Comparison of ENCODE assay signal across 6 cellular contexts in the genomic region with DNA sequence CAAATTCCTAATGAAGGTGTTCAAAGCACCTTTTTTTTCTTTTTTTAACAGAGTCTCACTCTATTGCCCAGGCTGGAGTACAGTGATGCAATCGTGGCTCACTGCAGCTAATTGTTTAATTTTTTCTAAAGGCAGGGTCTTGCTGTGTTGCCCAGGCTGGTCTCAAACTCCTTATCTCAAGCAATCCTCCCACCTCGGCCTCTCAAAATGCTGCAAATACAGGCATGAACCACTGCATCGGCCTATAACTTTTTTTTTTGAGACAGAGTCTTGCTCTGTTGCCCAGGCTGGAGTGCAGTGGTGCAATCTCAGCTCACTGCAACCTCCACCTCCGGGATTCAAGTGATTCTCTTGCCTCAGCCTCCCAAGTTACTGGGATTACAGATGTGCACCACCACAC.
DNase-seq lines count a peak whose midpoint lies in the region; ATAC-seq, FAIRE-seq and TF ChIP-seq lines count a peak whose summit lies in the region.
"Not testable (repeated sequence)": the region's sequence is repeated elsewhere in the genome, so short reads cannot be mapped to it uniquely, and the experiment has no call there.

No MANE protein-coding gene starts in this region.

- TF ChIP-seq RAD21 in HepG2 (CRISPR knock-in tag; IDR thresholded peaks at IDR 0.05), result not testable (repeated sequence)

- not testable (repeated sequence) for H3K4me1 Mint-ChIP-seq in WTC11
- H3K4me1 Mint-ChIP-seq in neural progenitor cell, result peaks cover 60% of the 10 kb centered on the region

- POLR2A ChIA-PET in HEK293 (lab: Yijun Ruan, JAX), result interaction anchor here (0.6 kb wide), 2 partner anchors 17 to 177 kb away, joined by 3 to 4 read pairs; no protein-coding TSS in a partner anchor
- POLR2A ChIA-PET in OCI-LY7 (lab: Charles Lee), result interaction anchor here (0.8 kb wide), 1 partner anchor 13 kb away, joined by 3 read pairs; no protein-coding TSS in a partner anchor
- POLR2A ChIA-PET in WTC11 (lab: Charles Lee); endothelial cell of umbilical vein (lab: Charles Lee): not testable (repeated sequence)
- POLR2A ChIA-PET in HepG2 (lab: Yijun Ruan, JAX), result interaction anchor here (1.0 kb wide), 1 partner anchor 55 kb away, joined by 3 read pairs; no protein-coding TSS in a partner anchor

- in situ Hi-C loops in HepG2 (cut with HindIII; ENCODE audit: extremely low pct_ligation_motif_present, low pct_unique_long_range_greater_than_20kb), result loop anchor here (10.0 kb wide), 1 partner anchor 156 kb away; no protein-coding TSS in a partner anchor

- CTCF ChIA-PET in HEK293 (lab: Yijun Ruan, JAX); OCI-LY7 (lab: Charles Lee; ENCODE audit: unreplicated experiment); HepG2 (lab: Yijun Ruan, JAX; ENCODE audit: low intra/inter-chr PET ratio, low total read pairs): not testable (repeated sequence)
- CTCF ChIA-PET in WTC11 (lab: Charles Lee) (interaction anchor here (0.7 kb wide), 1 partner anchor 1916 kb away, joined by 3 read pairs; no protein-coding TSS in a partner anchor), endothelial cell of umbilical vein (lab: Charles Lee) (interaction anchor here (1.1 kb wide), 1 partner anchor 12 kb away, joined by 5 read pairs; no protein-coding TSS in a partner anchor)

- not testable (repeated sequence) for H3K27ac Mint-ChIP-seq in WTC11
- peak overlapping the region; percentile 86 for H3K27ac Mint-ChIP-seq in neural progenitor cell

- H3K36me3 ChIP-seq in HEK293 (ENCODE audit: control insufficient read depth in 2 of 2, insufficient read depth in 1 of 2, low read length in 2 of 2); OCI-LY7 (ENCODE audit: insufficient read depth, low read length); endothelial cell of umbilical vein (ENCODE audit: control insufficient read depth in 2 of 2, extremely low read depth in 1 of 2, insufficient read depth in 2 of 2, low read length in 2 of 2); HepG2 (replicated peaks in 1 of 2; ENCODE audit: control insufficient read depth in 1 of 2, insufficient read depth in 2 of 2, low read length in 2 of 2); neural progenitor cell: not testable (repeated sequence)

- not testable (repeated sequence) for H3K36me3 Mint-ChIP-seq in WTC11, neural progenitor cell

- not testable (repeated sequence) for ATAC-seq in WTC11, HepG2

- not testable (repeated sequence) for H3K9me3 ChIP-seq in HEK293 (ENCODE audit: control insufficient read depth, insufficient read depth, low read depth, low read length); OCI-LY7 (ENCODE audit: low read length); endothelial cell of umbilical vein (replicated peaks; ENCODE audit: control insufficient read depth, insufficient read depth, low read length); HepG2 (ENCODE audit: low read length); neural progenitor cell (ENCODE audit: low read depth)

- intact Hi-C loops in OCI-LY7 (cut with micrococcal nuclease; ENCODE audit: unreplicated experiment); endothelial cell of umbilical vein (cut with micrococcal nuclease); HepG2 (cut with micrococcal nuclease; ENCODE audit: unreplicated experiment): not testable (repeated sequence)

- TF ChIP-seq EP300 in HepG2 (IDR thresholded peaks at IDR 0.05; ENCODE audit: low read depth in 2 of 2, low read length in 2 of 2); HepG2 (CRISPR knock-in tag; IDR thresholded peaks at IDR 0.05; ENCODE audit: borderline replicate concordance): not testable (repeated sequence)

- not testable (repeated sequence) for H3K4me2 ChIP-seq in OCI-LY7 (ENCODE audit: low read length); endothelial cell of umbilical vein (ENCODE audit: insufficient read depth, low read length); HepG2 (ENCODE audit: low read depth, low read length); neural progenitor cell

- DNase-seq in OCI-LY7 (ENCODE audit: low spot score); WTC11 (ENCODE audit: low spot score); endothelial cell of umbilical vein (ENCODE audit: low read depth, low spot score); HepG2 (ENCODE audit: low spot score); neural progenitor cell (ENCODE audit: low spot score): not testable (repeated sequence)

- not testable (repeated sequence) for H4K20me1 ChIP-seq in OCI-LY7 (ENCODE audit: insufficient read depth, low read length); endothelial cell of umbilical vein (replicated peaks; ENCODE audit: control insufficient read depth, extremely low read depth, insufficient read depth, low read length); HepG2 (ENCODE audit: insufficient read depth, low read length); neural progenitor cell (ENCODE audit: low read depth)

- not testable (repeated sequence) for H3K27me3 Mint-ChIP-seq in WTC11 (ENCODE audit: low read depth); neural progenitor cell (ENCODE audit: insufficient read depth, low read depth)

- dilution Hi-C loops in endothelial cell of umbilical vein (cut with MboI; ENCODE audit: extremely low pct_ligation_motif_present, low sequenced_read_pairs), result not testable (repeated sequence)

- not testable (repeated sequence) for H3K27me3 ChIP-seq in endothelial cell of umbilical vein (ENCODE audit: control insufficient read depth in 2 of 2, insufficient read depth in 2 of 2, low read length in 2 of 2); HepG2 (ENCODE audit: control insufficient read depth in 1 of 2, insufficient read depth in 2 of 2, low read length in 2 of 2); neural progenitor cell

- H3K9ac ChIP-seq in endothelial cell of umbilical vein (replicated peaks; ENCODE audit: extremely low read depth, insufficient read depth, low read length); HepG2 (ENCODE audit: insufficient read depth, low read depth, low read length); neural progenitor cell: not testable (repeated sequence)

- not testable (repeated sequence) for H3K9me1 ChIP-seq in endothelial cell of umbilical vein (replicated peaks; ENCODE audit: control insufficient read depth, extremely low read depth, insufficient read depth, low read length)

- H3K27ac ChIP-seq in HEK293 (ENCODE audit: extremely low read depth, low read depth, low read length); OCI-LY7 (ENCODE audit: low read depth, low read length, poor library complexity, severe bottlenecking); endothelial cell of umbilical vein (ENCODE audit: insufficient read depth, low read depth, low read length); HepG2 (ENCODE audit: extremely low read length, insufficient read depth, low read length); neural progenitor cell: not testable (repeated sequence)

- H3F3A ChIP-seq in neural progenitor cell (ENCODE audit: low read depth), result peaks cover 19% of the 10 kb centered on the region

- FAIRE-seq in endothelial cell of umbilical vein (lab: Jason Lieb, UNC), result peak; percentile 43
- FAIRE-seq in HepG2 (lab: Jason Lieb, UNC), result not testable (repeated sequence)

- H3K79me2 ChIP-seq in OCI-LY7 (ENCODE audit: insufficient read depth, low read depth, low read length); endothelial cell of umbilical vein (ENCODE audit: control insufficient read depth, insufficient read depth, low read length); HepG2 (ENCODE audit: insufficient read depth, low read length); neural progenitor cell (ENCODE audit: low read depth): not testable (repeated sequence)

- TF ChIP-seq CTCF in HEK293 (tag by site-specific recombination; IDR thresholded peaks at IDR 0.05); OCI-LY7 (conservative IDR thresholded peaks at IDR 0.05; ENCODE audit: low read length); WTC11 (IDR thresholded peaks at IDR 0.05); endothelial cell of umbilical vein (IDR thresholded peaks at IDR 0.05; ENCODE audit: extremely low read depth in 1 of 2, insufficient read depth in 1 of 2, low read depth in 1 of 2, low read length in 2 of 2); HepG2 (CRISPR knock-in tag; IDR thresholded peaks at IDR 0.05); neural progenitor cell (IDR thresholded peaks at IDR 0.05): not testable (repeated sequence)

- BruUV-seq in OCI-LY7 (replicated peaks; lab: Mats Ljungman, UMichigan); endothelial cell of umbilical vein (replicated peaks; lab: Mats Ljungman, UMichigan); HepG2 (replicated peaks; lab: Mats Ljungman, UMichigan): not testable (repeated sequence)

- H3K9me2 ChIP-seq in OCI-LY7 (ENCODE audit: insufficient read depth, low read length), result not testable (repeated sequence)

- peak overlapping the region; percentile 34; the same call in 1 of the 2 replicates for H2AFZ ChIP-seq in OCI-LY7 (ENCODE audit: low read length)
- H2AFZ ChIP-seq in endothelial cell of umbilical vein (ENCODE audit: low read depth, low read length); HepG2 (ENCODE audit: low read length); neural progenitor cell (replicated peaks): not testable (repeated sequence)

- not testable (repeated sequence) for H3K9me3 Mint-ChIP-seq in WTC11
- peaks cover 10% of the 10 kb centered on the region for H3K9me3 Mint-ChIP-seq in neural progenitor cell

- 33% methylated on average over 4 of the region's 4 CpGs for WGBS in HepG2 (ENCODE audit: low lambda C conversion rate)

- H3K4me3 ChIP-seq in HEK293 (ENCODE audit: low read depth, low read length); OCI-LY7 (ENCODE audit: low read depth, low read length, poor library complexity, severe bottlenecking); endothelial cell of umbilical vein (replicated peaks in 1 of 3; ENCODE audit: insufficient read depth in 1 of 3, low read depth in 1 of 3, low read length in 3 of 3); HepG2 (replicated peaks in 1 of 3; ENCODE audit: insufficient read depth in 1 of 3, low read depth in 2 of 3, low read length in 3 of 3); neural progenitor cell: not testable (repeated sequence)

- H3K4me1 ChIP-seq in HEK293 (ENCODE audit: control insufficient read depth, insufficient read depth, low read length); OCI-LY7 (ENCODE audit: insufficient read depth, low read length, poor library complexity, severe bottlenecking); endothelial cell of umbilical vein (ENCODE audit: control insufficient read depth, extremely low read depth, insufficient read depth, low read length); HepG2 (ENCODE audit: insufficient read depth, low read length): not testable (repeated sequence)
- H3K4me1 ChIP-seq in neural progenitor cell, result peaks cover 21% of the 10 kb centered on the region

- H3K4me3 Mint-ChIP-seq in WTC11, neural progenitor cell: not testable (repeated sequence)

- not testable (repeated sequence) for TF ChIP-seq POLR2A in endothelial cell of umbilical vein (IDR thresholded peaks at IDR 0.05; ENCODE audit: low read depth, low read length); HepG2 (IDR thresholded peaks at IDR 0.05; ENCODE audit: insufficient read depth in 1 of 2, low read depth in 2 of 2, low read length in 2 of 2)
